ENCODE assay signal across 1 cellular context in genomic region chr22:23913661-23914353, GRCh38.
TF ChIP-seq lines count a peak whose summit lies in the region.

No MANE protein-coding gene starts in this region.

TF ChIP-seq in HepG2, 621 proteins besides CTCF, POLR2A, EP300 and RAD21 (continued from another document and continues in another):
- TF ChIP-seq, protein P1, sequence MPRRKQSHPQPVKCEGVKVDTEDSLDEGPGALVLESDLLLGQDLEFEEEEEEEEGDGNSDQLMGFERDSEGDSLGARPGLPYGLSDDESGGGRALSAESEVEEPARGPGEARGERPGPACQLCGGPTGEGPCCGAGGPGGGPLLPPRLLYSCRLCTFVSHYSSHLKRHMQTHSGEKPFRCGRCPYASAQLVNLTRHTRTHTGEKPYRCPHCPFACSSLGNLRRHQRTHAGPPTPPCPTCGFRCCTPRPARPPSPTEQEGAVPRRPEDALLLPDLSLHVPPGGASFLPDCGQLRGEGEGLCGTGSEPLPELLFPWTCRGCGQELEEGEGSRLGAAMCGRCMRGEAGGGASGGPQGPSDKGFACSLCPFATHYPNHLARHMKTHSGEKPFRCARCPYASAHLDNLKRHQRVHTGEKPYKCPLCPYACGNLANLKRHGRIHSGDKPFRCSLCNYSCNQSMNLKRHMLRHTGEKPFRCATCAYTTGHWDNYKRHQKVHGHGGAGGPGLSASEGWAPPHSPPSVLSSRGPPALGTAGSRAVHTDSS (CRISPR knock-in tag; conservative IDR thresholded peaks at IDR 0.05), result no peak
- peak; percentile 58 for TF ChIP-seq GABPA (IDR thresholded peaks at IDR 0.05; ENCODE audit: low read depth, low read length)
- peak; percentile 86 for TF ChIP-seq GABPA (CRISPR knock-in tag; IDR thresholded peaks at IDR 0.05; ENCODE audit: low read depth)
- peak; percentile 81; the same call in 1 of the 2 replicates for TF ChIP-seq ZNF83 (CRISPR knock-in tag; IDR thresholded peaks at IDR 0.05; ENCODE audit: borderline replicate concordance)
- no peak for TF ChIP-seq ZNF121 (CRISPR knock-in tag; IDR thresholded peaks at IDR 0.05)
- TF ChIP-seq ZNF776 (CRISPR knock-in tag; IDR thresholded peaks at IDR 0.05), result no peak
- peak; percentile 57 for TF ChIP-seq MED8 (CRISPR knock-in tag; IDR thresholded peaks at IDR 0.05; ENCODE audit: insufficient replicate concordance)
- TF ChIP-seq, protein P2, sequence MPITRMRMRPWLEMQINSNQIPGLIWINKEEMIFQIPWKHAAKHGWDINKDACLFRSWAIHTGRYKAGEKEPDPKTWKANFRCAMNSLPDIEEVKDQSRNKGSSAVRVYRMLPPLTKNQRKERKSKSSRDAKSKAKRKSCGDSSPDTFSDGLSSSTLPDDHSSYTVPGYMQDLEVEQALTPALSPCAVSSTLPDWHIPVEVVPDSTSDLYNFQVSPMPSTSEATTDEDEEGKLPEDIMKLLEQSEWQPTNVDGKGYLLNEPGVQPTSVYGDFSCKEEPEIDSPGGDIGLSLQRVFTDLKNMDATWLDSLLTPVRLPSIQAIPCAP (CRISPR knock-in tag; IDR thresholded peaks at IDR 0.05; ENCODE audit: low read depth), result no peak
- TF ChIP-seq JUND (CRISPR knock-in tag; IDR thresholded peaks at IDR 0.05), result 0 out of 2 replicates have a peak, but pooled peaks have one; percentile 33
- no peak for TF ChIP-seq NKX3-1 (CRISPR knock-in tag; IDR thresholded peaks at IDR 0.05)
- peak; percentile 80 for TF ChIP-seq MEIS2 (CRISPR knock-in tag; IDR thresholded peaks at IDR 0.05)
- no peak for TF ChIP-seq HES4 (CRISPR knock-in tag; IDR thresholded peaks at IDR 0.05; ENCODE audit: borderline replicate concordance)
- TF ChIP-seq, protein P3, sequence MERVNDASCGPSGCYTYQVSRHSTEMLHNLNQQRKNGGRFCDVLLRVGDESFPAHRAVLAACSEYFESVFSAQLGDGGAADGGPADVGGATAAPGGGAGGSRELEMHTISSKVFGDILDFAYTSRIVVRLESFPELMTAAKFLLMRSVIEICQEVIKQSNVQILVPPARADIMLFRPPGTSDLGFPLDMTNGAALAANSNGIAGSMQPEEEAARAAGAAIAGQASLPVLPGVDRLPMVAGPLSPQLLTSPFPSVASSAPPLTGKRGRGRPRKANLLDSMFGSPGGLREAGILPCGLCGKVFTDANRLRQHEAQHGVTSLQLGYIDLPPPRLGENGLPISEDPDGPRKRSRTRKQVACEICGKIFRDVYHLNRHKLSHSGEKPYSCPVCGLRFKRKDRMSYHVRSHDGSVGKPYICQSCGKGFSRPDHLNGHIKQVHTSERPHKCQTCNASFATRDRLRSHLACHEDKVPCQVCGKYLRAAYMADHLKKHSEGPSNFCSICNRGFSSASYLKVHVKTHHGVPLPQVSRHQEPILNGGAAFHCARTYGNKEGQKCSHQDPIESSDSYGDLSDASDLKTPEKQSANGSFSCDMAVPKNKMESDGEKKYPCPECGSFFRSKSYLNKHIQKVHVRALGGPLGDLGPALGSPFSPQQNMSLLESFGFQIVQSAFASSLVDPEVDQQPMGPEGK (CRISPR knock-in tag; IDR thresholded peaks at IDR 0.05), result peak; percentile 75
- peak; percentile 78; the same call in 1 of the 2 replicates for TF ChIP-seq THAP9 (CRISPR knock-in tag; IDR thresholded peaks at IDR 0.05; ENCODE audit: borderline replicate concordance)
- no peak for TF ChIP-seq NFE2 (CRISPR knock-in tag; IDR thresholded peaks at IDR 0.05)
- no peak for TF ChIP-seq JDP2 (CRISPR knock-in tag; IDR thresholded peaks at IDR 0.05; ENCODE audit: borderline replicate concordance)
- TF ChIP-seq, protein P4, sequence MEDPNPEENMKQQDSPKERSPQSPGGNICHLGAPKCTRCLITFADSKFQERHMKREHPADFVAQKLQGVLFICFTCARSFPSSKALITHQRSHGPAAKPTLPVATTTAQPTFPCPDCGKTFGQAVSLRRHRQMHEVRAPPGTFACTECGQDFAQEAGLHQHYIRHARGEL (CRISPR knock-in tag; IDR thresholded peaks at IDR 0.05), result peak; percentile 65; the same call in 1 of the 2 replicates
- TF ChIP-seq BORCS8-MEF2B (CRISPR knock-in tag; IDR thresholded peaks at IDR 0.05), result peak; percentile 86
- peak; percentile 91 for TF ChIP-seq REL (CRISPR knock-in tag; conservative IDR thresholded peaks at IDR 0.05)
- TF ChIP-seq, protein P5, sequence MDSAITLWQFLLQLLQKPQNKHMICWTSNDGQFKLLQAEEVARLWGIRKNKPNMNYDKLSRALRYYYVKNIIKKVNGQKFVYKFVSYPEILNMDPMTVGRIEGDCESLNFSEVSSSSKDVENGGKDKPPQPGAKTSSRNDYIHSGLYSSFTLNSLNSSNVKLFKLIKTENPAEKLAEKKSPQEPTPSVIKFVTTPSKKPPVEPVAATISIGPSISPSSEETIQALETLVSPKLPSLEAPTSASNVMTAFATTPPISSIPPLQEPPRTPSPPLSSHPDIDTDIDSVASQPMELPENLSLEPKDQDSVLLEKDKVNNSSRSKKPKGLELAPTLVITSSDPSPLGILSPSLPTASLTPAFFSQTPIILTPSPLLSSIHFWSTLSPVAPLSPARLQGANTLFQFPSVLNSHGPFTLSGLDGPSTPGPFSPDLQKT (CRISPR knock-in tag; IDR thresholded peaks at IDR 0.05; ENCODE audit: borderline replicate concordance), result no peak
- TF ChIP-seq ZNF282 (IDR thresholded peaks at IDR 0.05; ENCODE audit: partially characterized antibody), result no peak
- peak; percentile 63 for TF ChIP-seq PITX1 (CRISPR knock-in tag; IDR thresholded peaks at IDR 0.05)
- TF ChIP-seq SNAI1 (CRISPR knock-in tag; IDR thresholded peaks at IDR 0.05; ENCODE audit: borderline replicate concordance), result no peak
- peak; percentile 94 for TF ChIP-seq FOXC1 (CRISPR knock-in tag; IDR thresholded peaks at IDR 0.05; ENCODE audit: borderline replicate concordance)
- TF ChIP-seq, protein P6, sequence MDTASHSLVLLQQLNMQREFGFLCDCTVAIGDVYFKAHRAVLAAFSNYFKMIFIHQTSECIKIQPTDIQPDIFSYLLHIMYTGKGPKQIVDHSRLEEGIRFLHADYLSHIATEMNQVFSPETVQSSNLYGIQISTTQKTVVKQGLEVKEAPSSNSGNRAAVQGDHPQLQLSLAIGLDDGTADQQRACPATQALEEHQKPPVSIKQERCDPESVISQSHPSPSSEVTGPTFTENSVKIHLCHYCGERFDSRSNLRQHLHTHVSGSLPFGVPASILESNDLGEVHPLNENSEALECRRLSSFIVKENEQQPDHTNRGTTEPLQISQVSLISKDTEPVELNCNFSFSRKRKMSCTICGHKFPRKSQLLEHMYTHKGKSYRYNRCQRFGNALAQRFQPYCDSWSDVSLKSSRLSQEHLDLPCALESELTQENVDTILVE (CRISPR knock-in tag; IDR thresholded peaks at IDR 0.05), result no peak
- TF ChIP-seq SMAD1 (CRISPR knock-in tag; IDR thresholded peaks at IDR 0.05; ENCODE audit: borderline replicate concordance, low read depth), result no peak; the same call in 1 of the 2 replicates
- TF ChIP-seq NCOA5 (CRISPR knock-in tag; IDR thresholded peaks at IDR 0.05), result no peak
- TF ChIP-seq ZNF766 (CRISPR knock-in tag; IDR thresholded peaks at IDR 0.05; ENCODE audit: borderline replicate concordance), result no peak; the same call in 1 of the 2 replicates
- 0 out of 2 replicates have a peak, but pooled peaks have one; percentile 34 for TF ChIP-seq PPARG (CRISPR knock-in tag; conservative IDR thresholded peaks at IDR 0.05)
- TF ChIP-seq ZNF143 (CRISPR knock-in tag; IDR thresholded peaks at IDR 0.05), result peak; percentile 90
- TF ChIP-seq FOXO4 (CRISPR knock-in tag; conservative IDR thresholded peaks at IDR 0.05), result no peak
- no peak for TF ChIP-seq HMGA1 (CRISPR knock-in tag; conservative IDR thresholded peaks at IDR 0.05)
- TF ChIP-seq ZNF33A (CRISPR knock-in tag; IDR thresholded peaks at IDR 0.05; ENCODE audit: borderline replicate concordance), result no peak
- TF ChIP-seq WIZ (CRISPR knock-in tag; IDR thresholded peaks at IDR 0.05), result no peak; the same call in 1 of the 2 replicates
- TF ChIP-seq GLI4 (CRISPR knock-in tag; IDR thresholded peaks at IDR 0.05; ENCODE audit: borderline replicate concordance), result peak; percentile 86; the same call in 1 of the 2 replicates
- peak; percentile 90; the same call in 1 of the 2 replicates for TF ChIP-seq ZNF724P (CRISPR knock-in tag; IDR thresholded peaks at IDR 0.05; ENCODE audit: borderline replicate concordance)
- peak; percentile 95 for TF ChIP-seq DRAP1 (CRISPR knock-in tag; IDR thresholded peaks at IDR 0.05)
- no peak for TF ChIP-seq ATAD3A (CRISPR knock-in tag; IDR thresholded peaks at IDR 0.05)
- TF ChIP-seq RFX1 (IDR thresholded peaks at IDR 0.05), result no peak
- TF ChIP-seq ZNF598 (CRISPR knock-in tag; IDR thresholded peaks at IDR 0.05; ENCODE audit: borderline replicate concordance), result peak; percentile 91; the same call in 1 of the 2 replicates
- TF ChIP-seq RFXANK (CRISPR knock-in tag; IDR thresholded peaks at IDR 0.05), result no peak; the same call in 1 of the 2 replicates
- peak; percentile 80 for TF ChIP-seq SP2 (CRISPR knock-in tag; IDR thresholded peaks at IDR 0.05)
- no peak for TF ChIP-seq ZNF496 (CRISPR knock-in tag; IDR thresholded peaks at IDR 0.05; ENCODE audit: insufficient replicate concordance)
- TF ChIP-seq, protein P7, sequence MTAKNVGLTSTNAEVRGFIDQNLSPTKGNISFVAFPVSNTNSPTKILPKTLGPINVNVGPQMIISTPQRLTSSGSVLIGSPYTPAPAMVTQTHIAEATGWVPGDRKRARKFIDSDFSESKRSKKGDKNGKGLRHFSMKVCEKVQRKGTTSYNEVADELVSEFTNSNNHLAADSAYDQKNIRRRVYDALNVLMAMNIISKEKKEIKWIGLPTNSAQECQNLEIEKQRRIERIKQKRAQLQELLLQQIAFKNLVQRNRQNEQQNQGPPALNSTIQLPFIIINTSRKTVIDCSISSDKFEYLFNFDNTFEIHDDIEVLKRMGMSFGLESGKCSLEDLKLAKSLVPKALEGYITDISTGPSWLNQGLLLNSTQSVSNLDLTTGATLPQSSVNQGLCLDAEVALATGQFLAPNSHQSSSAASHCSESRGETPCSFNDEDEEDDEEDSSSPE (CRISPR knock-in tag; IDR thresholded peaks at IDR 0.05), result peak; percentile 93
- TF ChIP-seq ATF1 (CRISPR knock-in tag; IDR thresholded peaks at IDR 0.05), result peak; percentile 44; the same call in 1 of the 2 replicates
- TF ChIP-seq, protein P8, sequence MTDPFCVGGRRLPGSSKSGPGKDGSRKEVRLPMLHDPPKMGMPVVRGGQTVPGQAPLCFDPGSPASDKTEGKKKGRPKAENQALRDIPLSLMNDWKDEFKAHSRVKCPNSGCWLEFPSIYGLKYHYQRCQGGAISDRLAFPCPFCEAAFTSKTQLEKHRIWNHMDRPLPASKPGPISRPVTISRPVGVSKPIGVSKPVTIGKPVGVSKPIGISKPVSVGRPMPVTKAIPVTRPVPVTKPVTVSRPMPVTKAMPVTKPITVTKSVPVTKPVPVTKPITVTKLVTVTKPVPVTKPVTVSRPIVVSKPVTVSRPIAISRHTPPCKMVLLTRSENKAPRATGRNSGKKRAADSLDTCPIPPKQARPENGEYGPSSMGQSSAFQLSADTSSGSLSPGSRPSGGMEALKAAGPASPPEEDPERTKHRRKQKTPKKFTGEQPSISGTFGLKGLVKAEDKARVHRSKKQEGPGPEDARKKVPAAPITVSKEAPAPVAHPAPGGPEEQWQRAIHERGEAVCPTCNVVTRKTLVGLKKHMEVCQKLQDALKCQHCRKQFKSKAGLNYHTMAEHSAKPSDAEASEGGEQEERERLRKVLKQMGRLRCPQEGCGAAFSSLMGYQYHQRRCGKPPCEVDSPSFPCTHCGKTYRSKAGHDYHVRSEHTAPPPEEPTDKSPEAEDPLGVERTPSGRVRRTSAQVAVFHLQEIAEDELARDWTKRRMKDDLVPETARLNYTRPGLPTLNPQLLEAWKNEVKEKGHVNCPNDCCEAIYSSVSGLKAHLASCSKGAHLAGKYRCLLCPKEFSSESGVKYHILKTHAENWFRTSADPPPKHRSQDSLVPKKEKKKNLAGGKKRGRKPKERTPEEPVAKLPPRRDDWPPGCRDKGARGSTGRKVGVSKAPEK (CRISPR knock-in tag; IDR thresholded peaks at IDR 0.05; ENCODE audit: borderline replicate concordance), result no peak
- TF ChIP-seq KDM3A (CRISPR knock-in tag; IDR thresholded peaks at IDR 0.05; ENCODE audit: low read depth), result peak; percentile 71; the same call in 1 of the 2 replicates
- peak; percentile 100 for TF ChIP-seq KDM2A (CRISPR knock-in tag; IDR thresholded peaks at IDR 0.05; ENCODE audit: borderline replicate concordance, low read depth)
- TF ChIP-seq POLR2G (IDR thresholded peaks at IDR 0.05; ENCODE audit: low read depth, low read length), result peak; percentile 95
